ENCODE assay signal across 2 cellular contexts in genomic region chr20:64255361-64256281, GRCh38.
A peak's percentile ranks its signal among the peaks of the same experiment; 100 is the strongest.
TF ChIP-seq lines count a peak whose summit lies in the region.

TSS of gene PCMTD2 (plus strand) at chr20:64255748. CDS start at chr20:64259966, 4,218 bp downstream.

TF ChIP-seq in A549, 52 proteins besides CTCF, POLR2A, EP300 and RAD21 (continued from another document):
- TF ChIP-seq BCL3 (IDR thresholded peaks at IDR 0.05) (peak; percentile 70; the same call in 2 of the 3 replicates), ZFP36 (IDR thresholded peaks at IDR 0.05; ENCODE audit: borderline replicate concordance, partially characterized antibody) (no peak), RARB (CRISPR knock-in tag; IDR thresholded peaks at IDR 0.05) (no peak), ATOH8 (CRISPR knock-in tag; IDR thresholded peaks at IDR 0.05; ENCODE audit: low read depth) (no peak), E2F6 (IDR thresholded peaks at IDR 0.05; ENCODE audit: borderline replicate concordance, low read depth) (peak; percentile 38; the same call in 1 of the 2 replicates), RNF2 (IDR thresholded peaks at IDR 0.05; ENCODE audit: borderline replicate concordance, low read depth) (peak; percentile 85; the same call in 1 of the 2 replicates), BHLHE40 (IDR thresholded peaks at IDR 0.05; ENCODE audit: low read depth, low read length) (no peak), MAX (IDR thresholded peaks at IDR 0.05) (peak; percentile 69), EHMT2 (IDR thresholded peaks at IDR 0.05; ENCODE audit: low read depth) (no peak)
TF ChIP-seq in A549: peak in this region for 6.

TF ChIP-seq in WTC11, 78 proteins besides CTCF, POLR2A, EP300 and RAD21 (continued from another document):
- TF ChIP-seq ZNF532 (CRISPR knock-in tag; IDR thresholded peaks at IDR 0.05; ENCODE audit: borderline replicate concordance), result no peak
- TF ChIP-seq FOXP4 (CRISPR knock-in tag; IDR thresholded peaks at IDR 0.05), result peak; percentile 77; the same call in 1 of the 2 replicates
- peak; percentile 72 for TF ChIP-seq MAX (CRISPR knock-in tag; IDR thresholded peaks at IDR 0.05)
- TF ChIP-seq CDX4 (CRISPR knock-in tag; IDR thresholded peaks at IDR 0.05; ENCODE audit: borderline replicate concordance), result no peak
- TF ChIP-seq FOXP1 (CRISPR knock-in tag; IDR thresholded peaks at IDR 0.05; ENCODE audit: borderline replicate concordance), result peak; percentile 95
- peak; percentile 65; the same call in 1 of the 2 replicates for TF ChIP-seq E2F5 (CRISPR knock-in tag; IDR thresholded peaks at IDR 0.05)
- 0 out of 2 replicates have a peak, but pooled peaks have one; percentile 66 for TF ChIP-seq SP1 (CRISPR knock-in tag; conservative IDR thresholded peaks at IDR 0.05)
- no peak; the same call in 1 of the 2 replicates for TF ChIP-seq USF2 (CRISPR knock-in tag; IDR thresholded peaks at IDR 0.05)
- no peak for TF ChIP-seq ZNF263 (CRISPR knock-in tag; IDR thresholded peaks at IDR 0.05; ENCODE audit: low read depth)
- TF ChIP-seq CREB1 (CRISPR knock-in tag; IDR thresholded peaks at IDR 0.05), result 0 out of 2 replicates have a peak, but pooled peaks have one; percentile 23
- peak; percentile 64; the same call in 1 of the 2 replicates for TF ChIP-seq ARID4B (CRISPR knock-in tag; IDR thresholded peaks at IDR 0.05; ENCODE audit: borderline replicate concordance)
- TF ChIP-seq HMGXB4 (CRISPR knock-in tag; IDR thresholded peaks at IDR 0.05), result peak; percentile 81
- TF ChIP-seq MYBL2 (CRISPR knock-in tag; IDR thresholded peaks at IDR 0.05), result 0 out of 2 replicates have a peak, but pooled peaks have one; percentile 12
- TF ChIP-seq ZSCAN18 (CRISPR knock-in tag; IDR thresholded peaks at IDR 0.05), result no peak
- peak; percentile 57 for TF ChIP-seq TEAD1 (CRISPR knock-in tag; IDR thresholded peaks at IDR 0.05)
- TF ChIP-seq E2F4 (CRISPR knock-in tag; IDR thresholded peaks at IDR 0.05; ENCODE audit: borderline replicate concordance, low read depth), result 0 out of 2 replicates have a peak, but pooled peaks have one; percentile 11
- peak; percentile 82 for TF ChIP-seq GABPB1 (CRISPR knock-in tag; IDR thresholded peaks at IDR 0.05)
- TF ChIP-seq PRRX2 (CRISPR knock-in tag; IDR thresholded peaks at IDR 0.05), result no peak
- peak; percentile 99 for TF ChIP-seq FOXK1 (CRISPR knock-in tag; IDR thresholded peaks at IDR 0.05)
- no peak for TF ChIP-seq ESRRA (CRISPR knock-in tag; IDR thresholded peaks at IDR 0.05; ENCODE audit: borderline replicate concordance)
- TF ChIP-seq ZNF138 (CRISPR knock-in tag; conservative IDR thresholded peaks at IDR 0.05), result no peak
